21 cellular contexts compared by ENCODE assay signal in the genomic region with DNA sequence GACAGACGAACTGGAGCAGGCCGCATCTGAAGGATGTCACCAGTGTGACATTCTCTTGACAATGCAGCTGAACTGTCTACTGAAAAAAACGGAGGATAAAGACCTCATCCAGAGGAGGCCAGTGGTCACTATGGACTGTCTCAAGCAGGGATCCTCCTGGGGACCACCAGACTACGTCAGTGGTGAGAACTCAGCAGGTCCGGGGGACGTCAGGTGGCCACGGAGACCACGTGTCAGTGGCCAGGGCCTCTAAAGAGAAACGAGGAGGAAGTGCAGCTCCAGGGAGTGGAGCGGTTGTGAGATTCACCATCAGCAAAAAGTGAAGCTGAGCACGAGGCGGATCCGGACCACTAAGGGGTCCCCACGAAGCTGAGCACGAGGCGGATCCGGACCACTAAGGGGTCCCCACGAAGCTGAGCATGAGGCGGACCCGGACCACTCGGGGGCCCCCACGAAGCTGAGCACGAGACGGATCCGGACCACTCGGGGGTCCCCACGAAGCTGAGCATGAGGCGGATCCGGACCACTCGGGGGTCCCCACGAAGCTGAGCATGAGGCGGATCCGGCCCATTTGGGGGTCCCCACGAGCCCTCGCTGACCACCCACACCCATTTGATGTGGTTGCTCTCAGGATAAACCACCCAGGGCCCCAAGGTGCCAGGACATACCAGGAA. TPM values are rescaled to one million over a fixed set of nuclear protein-coding genes. Genes with fewer than 3 reads are reported as not detected.
DNase-seq lines count a peak whose midpoint lies in the region; ATAC-seq, FAIRE-seq and TF ChIP-seq lines count a peak whose summit lies in the region.
"Had no signal": no experiment of that assay in that cellular context is flagged by ENCODE, and none has a peak within 500 bp of the region (broad histone marks: within the 10 kb centered on the region; RNA-seq: fewer than 3 reads in every experiment).

No MANE protein-coding gene starts in this region.

- CTCF ChIA-PET in K562 (lab: Yijun Ruan, JAX; ENCODE audit: low intra/inter-chr PET ratio), result no interaction called here

- no peak overlapping the region for H3K4me3 ChIP-seq in K562

- no peak overlapping the region for H3K9ac ChIP-seq in K562 (ENCODE audit: insufficient read depth in 1 of 2, low read depth in 2 of 2, low read length in 2 of 2)

- TF ChIP-seq CTCF in K562 (IDR thresholded peaks at IDR 0.05 in 2 of 3, conservative IDR thresholded peaks at IDR 0.05 in 1 of 3; ENCODE audit: insufficient read depth in 2 of 3, low read depth in 1 of 3, low read length in 3 of 3), result no peak
- no peak for TF ChIP-seq CTCF in nephron progenitor cell (IDR thresholded peaks at IDR 0.05)

- H3K27ac Mint-ChIP-seq in activated T-cell treated with anti-CD3 and anti-CD28 coated beads, Interleukin-2, amount 50 U/mL, for 24 hours, result peak overlapping the region; percentile 71
- H3K27ac Mint-ChIP-seq in activated T-cell treated with anti-CD3 and anti-CD28 coated beads, Interleukin-2, amount 50 U/mL, for 72 hours, result no peak overlapping the region
- H3K27ac Mint-ChIP-seq in nephron progenitor cell, result peak overlapping the region; percentile 36
- peak overlapping the region; percentile 69 for H3K27ac Mint-ChIP-seq in stimulated activated effector memory CD8-positive, alpha-beta T cell treated with anti-CD3 and anti-CD28 coated beads, Interleukin-12 subunit alpha, Interleukin-12 subunit beta, amount 100 ng/mL, for 72 hours

- H3K79me2 ChIP-seq in K562 (ENCODE audit: control insufficient read depth, insufficient read depth, low read length), result peaks cover 49% of the 10 kb centered on the region

- in situ Hi-C loops in K562 (cut with MboI), result no loop called here

- H3K9me3 ChIP-seq in K562 (replicated peaks; ENCODE audit: control insufficient read depth, insufficient read depth, low read depth, low read length), result no peaks in the 10 kb centered on the region; the same call in 1 of the 2 replicates
- H3K9me3 ChIP-seq: BE2C had no signal

- 94% methylated on average over 35 of the region's 35 CpGs for WGBS in K562 (ENCODE audit: insufficient coverage, low coverage, missing lambda C conversion rate)

- no peaks in the 10 kb centered on the region for H3K27me3 ChIP-seq in K562 (ENCODE audit: control insufficient read depth in 2 of 2, insufficient read depth in 2 of 2, low read length in 2 of 2)
- H3K27me3 ChIP-seq: BE2C had no signal

- no peak overlapping the region for H3K4me2 ChIP-seq in K562 (ENCODE audit: insufficient read depth, low read length)

- POLR2A ChIA-PET in K562 (lab: Yijun Ruan, JAX), result interaction anchor here (0.6 to 2.9 kb wide), 7 partner anchors 12 to 60 kb away, joined by 3 to 14 read pairs (median 3); no protein-coding TSS in a partner anchor

- H3K36me3 ChIP-seq in K562 (ENCODE audit: control insufficient read depth, insufficient read depth, low read length), result peaks cover 50% of the 10 kb centered on the region; the same call in 2 of the 3 replicates

- TF ChIP-seq RAD21 in K562 (CRISPR knock-in tag; conservative IDR thresholded peaks at IDR 0.05 in 1 of 2, IDR thresholded peaks at IDR 0.05 in 1 of 2), result no peak

- BruUV-seq in K562 (replicated peaks; lab: Mats Ljungman, UMichigan), result no TSS peak

- peaks cover 0 to 38% of the 10 kb centered on the region in 2 experiments; a peak in 3 of 5 replicates for H3K4me1 ChIP-seq in K562 (replicated peaks in 1 of 2; ENCODE audit: control insufficient read depth in 2 of 2, insufficient read depth in 2 of 2, low read length in 2 of 2)

- no peak for TF ChIP-seq POLR2A in K562 (conservative IDR thresholded peaks at IDR 0.05)

- no peak for ATAC-seq in activated T-cell treated with anti-CD3 and anti-CD28 coated beads, Interleukin-2, amount 50 U/mL, for 72 hours (replicated peaks in 1 of 2)
- ATAC-seq in K562, result no peak
- no peak for ATAC-seq in stimulated activated effector memory CD8-positive, alpha-beta T cell treated with anti-CD3 and anti-CD28 coated beads, Interleukin-12 subunit alpha, Interleukin-12 subunit beta, amount 100 ng/mL, for 72 hours
- ATAC-seq in HG02623 (IDR thresholded peaks at IDR 0.05; ENCODE audit: unreplicated experiment), result no peak

- no peak for FAIRE-seq in K562 (lab: Jason Lieb, UNC)
- FAIRE-seq: HepG2 had no signal

- intact Hi-C loops in K562 (cut with micrococcal nuclease), result no loop called here

- H4K20me1 ChIP-seq in K562 (replicated peaks; ENCODE audit: control insufficient read depth, insufficient read depth, low read length), result peaks cover 30% of the 10 kb centered on the region; the same call in 1 of the 2 replicates

- H3K9me3 Mint-ChIP-seq in activated T-cell treated with anti-CD3 and anti-CD28 coated beads, Interleukin-2, amount 50 U/mL, for 24 hours, result no peaks in the 10 kb centered on the region
- H3K9me3 Mint-ChIP-seq in activated T-cell treated with anti-CD3 and anti-CD28 coated beads, Interleukin-2, amount 50 U/mL, for 72 hours, result no peaks in the 10 kb centered on the region
- no peaks in the 10 kb centered on the region for H3K9me3 Mint-ChIP-seq in nephron progenitor cell
- no peaks in the 10 kb centered on the region for H3K9me3 Mint-ChIP-seq in stimulated activated effector memory CD8-positive, alpha-beta T cell treated with anti-CD3 and anti-CD28 coated beads, Interleukin-12 subunit alpha, Interleukin-12 subunit beta, amount 100 ng/mL, for 72 hours

- no peak for TF ChIP-seq EP300 in K562 (IDR thresholded peaks at IDR 0.05; ENCODE audit: low read length)

- no peak overlapping the region for H3K27ac ChIP-seq in K562 (ENCODE audit: extremely low read depth, low read depth, low read length)

- peaks cover 10% of the 10 kb centered on the region for H3K9me1 ChIP-seq in K562 (ENCODE audit: control insufficient read depth, insufficient read depth, low read length)

- peaks cover 13% of the 10 kb centered on the region for H3K4me1 Mint-ChIP-seq in activated T-cell treated with anti-CD3 and anti-CD28 coated beads, Interleukin-2, amount 50 U/mL, for 24 hours (ENCODE audit: low read depth)
- no peaks in the 10 kb centered on the region for H3K4me1 Mint-ChIP-seq in activated T-cell treated with anti-CD3 and anti-CD28 coated beads, Interleukin-2, amount 50 U/mL, for 72 hours (ENCODE audit: low read depth)
- H3K4me1 Mint-ChIP-seq in nephron progenitor cell, result peaks cover 39% of the 10 kb centered on the region
- H3K4me1 Mint-ChIP-seq in stimulated activated effector memory CD8-positive, alpha-beta T cell treated with anti-CD3 and anti-CD28 coated beads, Interleukin-12 subunit alpha, Interleukin-12 subunit beta, amount 100 ng/mL, for 72 hours, result peaks cover 9% of the 10 kb centered on the region

- H3K27me3 Mint-ChIP-seq in activated T-cell treated with anti-CD3 and anti-CD28 coated beads, Interleukin-2, amount 50 U/mL, for 24 hours, result no peaks in the 10 kb centered on the region
- H3K27me3 Mint-ChIP-seq in activated T-cell treated with anti-CD3 and anti-CD28 coated beads, Interleukin-2, amount 50 U/mL, for 72 hours (ENCODE audit: low read depth), result no peaks in the 10 kb centered on the region
- H3K27me3 Mint-ChIP-seq in nephron progenitor cell (ENCODE audit: low read depth, poor library complexity), result no peaks in the 10 kb centered on the region
- H3K27me3 Mint-ChIP-seq: CD4-positive, alpha-beta memory T cell had no signal

- H3K4me3 Mint-ChIP-seq in activated T-cell treated with anti-CD3 and anti-CD28 coated beads, Interleukin-2, amount 50 U/mL, for 24 hours, result no peak overlapping the region
- no peak overlapping the region for H3K4me3 Mint-ChIP-seq in activated T-cell treated with anti-CD3 and anti-CD28 coated beads, Interleukin-2, amount 50 U/mL, for 72 hours
- no peak overlapping the region for H3K4me3 Mint-ChIP-seq in nephron progenitor cell
- no peak overlapping the region for H3K4me3 Mint-ChIP-seq in stimulated activated effector memory CD8-positive, alpha-beta T cell treated with anti-CD3 and anti-CD28 coated beads, Interleukin-12 subunit alpha, Interleukin-12 subunit beta, amount 100 ng/mL, for 72 hours
- H3K4me3 Mint-ChIP-seq: CD4-positive, alpha-beta memory T cell had no signal

- DNase-seq in activated T-cell treated with anti-CD3 and anti-CD28 coated beads, Interleukin-2, amount 50 U/mL, for 24 hours, result no peak
- DNase-seq in activated T-cell treated with anti-CD3 and anti-CD28 coated beads, Interleukin-2, amount 50 U/mL, for 72 hours, result no peak
- DNase-seq in K562 (ENCODE audit: extremely low read depth in 1 of 4, low spot score in 3 of 4) (no peak), nephron progenitor cell (no peak), retina (no peak), NCI-H526 (lab: John Stamatoyannopoulos, UW) (no peak)
- DNase-seq in stimulated activated effector memory CD8-positive, alpha-beta T cell treated with anti-CD3 and anti-CD28 coated beads, Interleukin-12 subunit alpha, Interleukin-12 subunit beta, amount 100 ng/mL, for 72 hours (ENCODE audit: low spot score in 2 of 2), result no peak
- DNase-seq: CD4-positive, alpha-beta memory T cell; GF-D8; GOT3; NCI-H1417; NCI-H187; NCI-H2107; NCI-H510A; NCI-H774; SHP77 treated with DMSO at 0.1 percent for 48 hours had no signal

- H2AFZ ChIP-seq in K562 (ENCODE audit: low read depth, low read length), result no peak overlapping the region

- peaks cover 41% of the 10 kb centered on the region for H3K36me3 Mint-ChIP-seq in activated T-cell treated with anti-CD3 and anti-CD28 coated beads, Interleukin-2, amount 50 U/mL, for 24 hours (ENCODE audit: low read depth)
- H3K36me3 Mint-ChIP-seq in activated T-cell treated with anti-CD3 and anti-CD28 coated beads, Interleukin-2, amount 50 U/mL, for 72 hours (ENCODE audit: insufficient read depth in 2 of 2), result peaks cover 0 to 1% of the 10 kb centered on the region in 2 donors
- H3K36me3 Mint-ChIP-seq in nephron progenitor cell (ENCODE audit: low read depth), result peaks cover 4% of the 10 kb centered on the region
- peaks cover 39% of the 10 kb centered on the region for H3K36me3 Mint-ChIP-seq in stimulated activated effector memory CD8-positive, alpha-beta T cell treated with anti-CD3 and anti-CD28 coated beads, Interleukin-12 subunit alpha, Interleukin-12 subunit beta, amount 100 ng/mL, for 72 hours
- H3K36me3 Mint-ChIP-seq: CD4-positive, alpha-beta memory T cell had no signal

RNA-seq across cellular contexts. Expression of a gene that starts 13.5 kb away (rescaled TPM):
- total RNA-seq in activated T-cell treated with anti-CD3 and anti-CD28 coated beads, Interleukin-2, amount 50 U/mL, for 72 hours, result 1 to 10 TPM; 1.0 to 1.3 TPM
- total RNA-seq in K562 (2011; cell fraction: chromatin; rRNA removed; ENCODE audit: low replicate concordance), result 1.2 and 8.3 TPM in 2 replicates
- 5.3 and 6.0 TPM in 2 replicates for total RNA-seq in K562 (2011; cell fraction: nucleolus; rRNA removed)
- total RNA-seq in K562 (2011; cell fraction: nucleoplasm; rRNA removed), result 2.6 and 6.0 TPM in 2 replicates
- total RNA-seq in K562 (2014; rRNA removed), result 0.78 TPM in 1 of 2 replicates, not detected in the other
- total RNA-seq in K562 (2014; rRNA removed; fragmentation: Illumina TruSeq; extraction: Trizol), result not detected in 2 replicates
- 0.38 and 0.43 TPM in 2 replicates for total RNA-seq in K562 (2015; rRNA removed; fragmentation: Illumina TruSeq; extraction: Trizol)
- total RNA-seq in K562 (2021), result 1.3 and 2.0 TPM in 2 replicates
- 0.24 TPM in 2 replicates for polyA plus RNA-seq in K562 (2011; rRNA removed)
- 0.46 TPM in 1 of 2 replicates, not detected in the other for polyA plus RNA-seq in K562 (2011; cell fraction: cytosol; rRNA removed)
- polyA plus RNA-seq in K562 (2011; cell fraction: nucleus; rRNA removed), result 3.5 and 8.1 TPM in 2 replicates
- 1.1 and 3.2 TPM in 2 replicates for polyA plus RNA-seq in K562 (2012)
- polyA plus RNA-seq in K562 (2014; fragmentation: Illumina TruSeq; extraction: Trizol), result not detected in 2 replicates
- not detected for polyA plus RNA-seq in K562 (2014; fragmentation: Nextera tagmentation; extraction: Ambion mirVana)
- 0.28 and 0.94 TPM in 2 replicates for polyA plus RNA-seq in K562 (2014; rRNA removed)
- polyA minus RNA-seq in K562 (2011; rRNA and poly(A)+ RNA removed), result not detected in 2 replicates
- not detected in 2 replicates for polyA minus RNA-seq in K562 (2011; cell fraction: cytosol; rRNA and poly(A)+ RNA removed)
- polyA minus RNA-seq in K562 (2011; cell fraction: nucleus; rRNA and poly(A)+ RNA removed), result 0.56 and 0.67 TPM in 2 replicates
- total RNA-seq: A172, HepG2, RPMI7951 had no signal
- polyA plus RNA-seq: CD4-positive, alpha-beta memory T cell had no signal

RNA-seq across cellular contexts. Expression of a gene that starts 20.7 kb away (rescaled TPM):
- total RNA-seq in activated T-cell treated with anti-CD3 and anti-CD28 coated beads, Interleukin-2, amount 50 U/mL, for 72 hours, result 100 to 1,000 TPM; 138 to 167 TPM
- 158 and 318 TPM in 2 replicates for total RNA-seq in K562 (2011; cell fraction: chromatin; rRNA removed; ENCODE audit: low replicate concordance)
- 177 TPM in 2 replicates for total RNA-seq in K562 (2011; cell fraction: nucleolus; rRNA removed)
- 165 and 176 TPM in 2 replicates for total RNA-seq in K562 (2011; cell fraction: nucleoplasm; rRNA removed)
- 157 and 175 TPM in 2 replicates for total RNA-seq in K562 (2014; rRNA removed)
- 75.3 and 77.6 TPM in 2 replicates for total RNA-seq in K562 (2014; rRNA removed; fragmentation: Illumina TruSeq; extraction: Trizol)
- 79.3 and 80.4 TPM in 2 replicates for total RNA-seq in K562 (2015; rRNA removed; fragmentation: Illumina TruSeq; extraction: Trizol)
- total RNA-seq in K562 (2021), result 185 and 187 TPM in 2 replicates
- 77.5 and 94.6 TPM in 2 replicates for polyA plus RNA-seq in K562 (2011; rRNA removed)
- polyA plus RNA-seq in K562 (2011; cell fraction: cytosol; rRNA removed), result 108 and 136 TPM in 2 replicates
- 118 and 152 TPM in 2 replicates for polyA plus RNA-seq in K562 (2011; cell fraction: nucleus; rRNA removed)
- polyA plus RNA-seq in K562 (2012), result 185 and 187 TPM in 2 replicates
- polyA plus RNA-seq in K562 (2014; fragmentation: Illumina TruSeq; extraction: Trizol), result 184 and 187 TPM in 2 replicates
- polyA plus RNA-seq in K562 (2014; fragmentation: Nextera tagmentation; extraction: Ambion mirVana), result 10 to 100 TPM; 70.8 to 90.8 TPM
- polyA plus RNA-seq in K562 (2014; rRNA removed), result 201 and 217 TPM in 2 replicates
- 79.6 and 115 TPM in 2 replicates for polyA minus RNA-seq in K562 (2011; rRNA and poly(A)+ RNA removed)
- polyA minus RNA-seq in K562 (2011; cell fraction: cytosol; rRNA and poly(A)+ RNA removed), result 73.7 and 101 TPM in 2 replicates
- 42.8 and 44.6 TPM in 2 replicates for polyA minus RNA-seq in K562 (2011; cell fraction: nucleus; rRNA and poly(A)+ RNA removed)

RNA-seq across cellular contexts. Expression of a gene that starts 42.0 kb away (rescaled TPM):
- total RNA-seq in activated T-cell treated with anti-CD3 and anti-CD28 coated beads, Interleukin-2, amount 50 U/mL, for 72 hours, result 10 to 100 TPM; 24.9 to 34.2 TPM
- total RNA-seq in K562 (2011; cell fraction: chromatin; rRNA removed; ENCODE audit: low replicate concordance), result 54.7 and 190 TPM in 2 replicates
- total RNA-seq in K562 (2011; cell fraction: nucleolus; rRNA removed), result 155 and 182 TPM in 2 replicates
- total RNA-seq in K562 (2011; cell fraction: nucleoplasm; rRNA removed), result 64.8 and 77.4 TPM in 2 replicates
- 173 and 183 TPM in 2 replicates for total RNA-seq in K562 (2014; rRNA removed)
- total RNA-seq in K562 (2014; rRNA removed; fragmentation: Illumina TruSeq; extraction: Trizol), result 18.6 and 20.2 TPM in 2 replicates
- 80.1 and 87.1 TPM in 2 replicates for total RNA-seq in K562 (2015; rRNA removed; fragmentation: Illumina TruSeq; extraction: Trizol)
- total RNA-seq in K562 (2021), result 151 and 167 TPM in 2 replicates
- 36.7 and 40.8 TPM in 2 replicates for polyA plus RNA-seq in K562 (2011; rRNA removed)
- 47.1 and 118 TPM in 2 replicates for polyA plus RNA-seq in K562 (2011; cell fraction: cytosol; rRNA removed)
- 98.3 and 162 TPM in 2 replicates for polyA plus RNA-seq in K562 (2011; cell fraction: nucleus; rRNA removed)
- polyA plus RNA-seq in K562 (2012), result 69.9 and 90.0 TPM in 2 replicates
- polyA plus RNA-seq in K562 (2014; fragmentation: Illumina TruSeq; extraction: Trizol), result 29.2 and 90.5 TPM in 2 replicates
- polyA plus RNA-seq in K562 (2014; fragmentation: Nextera tagmentation; extraction: Ambion mirVana), result 1 to 10 TPM in 1 of 2 experiments, under 1 TPM in 1; 0.10 to 1.0 TPM
- polyA plus RNA-seq in K562 (2014; rRNA removed), result 123 and 131 TPM in 2 replicates
- polyA minus RNA-seq in K562 (2011; rRNA and poly(A)+ RNA removed), result 14.9 and 33.5 TPM in 2 replicates
- polyA minus RNA-seq in K562 (2011; cell fraction: cytosol; rRNA and poly(A)+ RNA removed), result 50.2 and 62.0 TPM in 2 replicates
- 28.4 and 31.9 TPM in 2 replicates for polyA minus RNA-seq in K562 (2011; cell fraction: nucleus; rRNA and poly(A)+ RNA removed)

RNA-seq across cellular contexts. Expression of a gene that starts 46.0 kb away (rescaled TPM):
- 1 to 10 TPM in 1 of 2 donors, under 1 TPM in 1; 1.00 to 1.5 TPM for total RNA-seq in activated T-cell treated with anti-CD3 and anti-CD28 coated beads, Interleukin-2, amount 50 U/mL, for 72 hours
- 0.83 and 3.0 TPM in 2 replicates for total RNA-seq in K562 (2011; cell fraction: chromatin; rRNA removed; ENCODE audit: low replicate concordance)
- total RNA-seq in K562 (2011; cell fraction: nucleolus; rRNA removed), result 3.7 and 4.7 TPM in 2 replicates
- total RNA-seq in K562 (2011; cell fraction: nucleoplasm; rRNA removed), result 2.1 and 4.0 TPM in 2 replicates
- total RNA-seq in K562 (2014; rRNA removed) (2.2 and 3.1 TPM in 2 replicates), K562 (2014; rRNA removed; fragmentation: Illumina TruSeq; extraction: Trizol) (0.29 TPM in 1 of 2 replicates, not detected in the other), K562 (2015; rRNA removed; fragmentation: Illumina TruSeq; extraction: Trizol) (2.9 and 3.8 TPM in 2 replicates), K562 (2021) (6.3 and 7.7 TPM in 2 replicates)
- polyA plus RNA-seq in K562 (2011; rRNA removed) (1.4 and 2.3 TPM in 2 replicates), K562 (2014; fragmentation: Illumina TruSeq; extraction: Trizol) (1.6 and 4.4 TPM in 2 replicates), K562 (2014; fragmentation: Nextera tagmentation; extraction: Ambion mirVana) (under 1 TPM; 0.08 to 0.11 TPM), K562 (2014; rRNA removed) (3.2 and 5.5 TPM in 2 replicates)
- polyA plus RNA-seq in K562 (2011; cell fraction: cytosol; rRNA removed), result 4.3 and 18.6 TPM in 2 replicates
- polyA plus RNA-seq in K562 (2011; cell fraction: nucleus; rRNA removed), result 2.5 and 5.4 TPM in 2 replicates
- polyA plus RNA-seq in K562 (2012), result 6.7 and 7.8 TPM in 2 replicates
- polyA minus RNA-seq in K562 (2011; rRNA and poly(A)+ RNA removed), result 0.45 and 1.0 TPM in 2 replicates
- polyA minus RNA-seq in K562 (2011; cell fraction: cytosol; rRNA and poly(A)+ RNA removed), result 7.0 and 9.5 TPM in 2 replicates
- polyA minus RNA-seq in K562 (2011; cell fraction: nucleus; rRNA and poly(A)+ RNA removed), result 2.7 and 3.0 TPM in 2 replicates
- total RNA-seq: A172 had no signal
